1 cellular context compared by ENCODE assay signal in the genomic region with DNA sequence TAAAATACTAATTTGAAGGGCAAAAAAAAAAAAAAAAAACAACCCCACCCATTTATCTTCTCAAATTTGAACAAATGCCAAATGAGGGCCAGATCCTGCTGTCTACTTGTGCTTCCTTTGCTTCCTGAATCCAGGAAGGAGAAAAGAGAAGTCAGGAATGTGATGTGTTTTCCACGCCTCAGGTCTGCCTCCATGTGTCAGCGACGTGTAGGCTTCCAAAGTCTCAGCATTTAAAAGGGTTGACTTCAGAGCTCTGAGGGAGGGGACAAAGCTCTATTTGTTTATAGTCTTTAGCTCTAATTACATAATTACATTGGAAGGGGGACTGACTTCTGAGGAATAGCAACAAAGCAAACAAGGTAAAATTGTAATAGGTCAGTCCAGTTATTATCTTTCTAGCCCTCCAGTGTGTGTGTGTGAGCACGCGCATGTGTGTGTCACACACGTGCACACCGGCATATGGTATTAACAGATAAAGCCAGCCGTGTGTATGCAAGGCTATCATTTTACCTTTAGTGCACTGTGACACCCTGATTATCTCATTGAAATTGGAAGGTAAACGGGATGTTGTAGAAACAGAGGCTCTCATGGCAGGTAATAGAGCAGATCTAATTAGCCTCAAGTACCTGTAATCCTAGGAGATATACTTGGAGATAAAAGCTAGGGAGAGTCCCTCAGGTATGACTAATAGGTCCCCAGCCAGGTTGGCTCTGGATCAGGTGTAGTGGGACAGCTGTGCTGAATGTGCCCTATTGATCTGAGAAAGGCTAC.
TF ChIP-seq lines count a peak whose summit lies in the region.

No MANE protein-coding gene starts in this region.

TF ChIP-seq in HEK293T, 16 proteins besides CTCF, POLR2A, EP300 and RAD21 (continued from another document):
- TF ChIP-seq, protein P1, sequence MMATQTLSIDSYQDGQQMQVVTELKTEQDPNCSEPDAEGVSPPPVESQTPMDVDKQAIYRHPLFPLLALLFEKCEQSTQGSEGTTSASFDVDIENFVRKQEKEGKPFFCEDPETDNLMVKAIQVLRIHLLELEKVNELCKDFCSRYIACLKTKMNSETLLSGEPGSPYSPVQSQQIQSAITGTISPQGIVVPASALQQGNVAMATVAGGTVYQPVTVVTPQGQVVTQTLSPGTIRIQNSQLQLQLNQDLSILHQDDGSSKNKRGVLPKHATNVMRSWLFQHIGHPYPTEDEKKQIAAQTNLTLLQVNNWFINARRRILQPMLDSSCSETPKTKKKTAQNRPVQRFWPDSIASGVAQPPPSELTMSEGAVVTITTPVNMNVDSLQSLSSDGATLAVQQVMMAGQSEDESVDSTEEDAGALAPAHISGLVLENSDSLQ (IDR thresholded peaks at IDR 0.05), result no peak
- no peak for TF ChIP-seq TARDBP (IDR thresholded peaks at IDR 0.05)
- no peak for TF ChIP-seq SUZ12 (IDR thresholded peaks at IDR 0.05)
